In the genomic region with DNA sequence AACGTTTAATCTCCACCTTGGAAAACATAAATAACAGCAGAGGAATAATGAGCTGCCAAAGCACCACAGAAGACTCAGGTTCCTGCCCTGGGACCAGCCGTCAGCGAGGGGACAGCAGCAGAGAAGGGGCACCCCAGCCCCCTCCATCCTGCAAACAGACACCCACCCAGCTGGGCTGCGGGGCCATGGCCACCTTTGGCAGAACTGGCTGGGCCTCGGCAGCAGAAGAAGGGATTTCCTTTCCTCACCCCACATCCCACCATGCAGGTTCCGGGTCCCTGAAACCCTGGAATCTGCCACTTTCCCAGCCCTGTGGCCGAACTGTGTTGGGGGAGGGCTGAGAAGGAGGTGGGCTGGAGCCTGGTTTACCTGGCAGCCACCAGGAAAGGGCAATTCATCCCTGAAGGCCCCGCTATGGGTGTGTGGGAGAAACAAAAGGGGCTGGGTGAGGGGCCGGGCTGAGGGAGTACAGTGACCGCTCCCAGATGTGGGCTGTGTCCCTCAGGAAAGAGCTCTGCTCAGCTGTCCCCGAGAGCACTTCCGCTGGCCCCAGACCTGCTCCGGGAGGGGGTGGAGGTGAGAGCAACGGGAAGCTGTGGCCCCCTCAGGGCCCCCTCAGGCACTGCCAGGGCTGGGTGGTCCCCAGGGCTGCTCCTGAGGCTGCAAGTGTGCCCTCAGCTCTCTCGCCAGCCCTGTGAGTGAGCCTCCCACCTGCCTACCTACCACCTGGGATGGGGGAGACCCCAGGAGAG, we compare ENCODE assay signal across 1 cellular context.
TF ChIP-seq lines count a peak whose summit lies in the region.

No MANE protein-coding gene starts in this region.

TF ChIP-seq in GM12878, 131 proteins besides CTCF, POLR2A, EP300 and RAD21:
- TF ChIP-seq HDAC2 (IDR thresholded peaks at IDR 0.05): no peak
- 0 out of 2 replicates have a peak, but pooled peaks have one; percentile 5 for TF ChIP-seq HCFC1 (IDR thresholded peaks at IDR 0.05; ENCODE audit: low read length)
- no peak for TF ChIP-seq RFX5 (IDR thresholded peaks at IDR 0.05; ENCODE audit: low read depth, low read length)
- TF ChIP-seq SMAD1 (IDR thresholded peaks at IDR 0.05; ENCODE audit: low read depth, partially characterized antibody): no peak
- TF ChIP-seq PAX5 (IDR thresholded peaks at IDR 0.05; ENCODE audit: borderline replicate concordance, low read depth, low read length): no peak
- TF ChIP-seq HDGF (IDR thresholded peaks at IDR 0.05): no peak
